ENCODE assay signal across 24 cellular contexts in the genomic region with DNA sequence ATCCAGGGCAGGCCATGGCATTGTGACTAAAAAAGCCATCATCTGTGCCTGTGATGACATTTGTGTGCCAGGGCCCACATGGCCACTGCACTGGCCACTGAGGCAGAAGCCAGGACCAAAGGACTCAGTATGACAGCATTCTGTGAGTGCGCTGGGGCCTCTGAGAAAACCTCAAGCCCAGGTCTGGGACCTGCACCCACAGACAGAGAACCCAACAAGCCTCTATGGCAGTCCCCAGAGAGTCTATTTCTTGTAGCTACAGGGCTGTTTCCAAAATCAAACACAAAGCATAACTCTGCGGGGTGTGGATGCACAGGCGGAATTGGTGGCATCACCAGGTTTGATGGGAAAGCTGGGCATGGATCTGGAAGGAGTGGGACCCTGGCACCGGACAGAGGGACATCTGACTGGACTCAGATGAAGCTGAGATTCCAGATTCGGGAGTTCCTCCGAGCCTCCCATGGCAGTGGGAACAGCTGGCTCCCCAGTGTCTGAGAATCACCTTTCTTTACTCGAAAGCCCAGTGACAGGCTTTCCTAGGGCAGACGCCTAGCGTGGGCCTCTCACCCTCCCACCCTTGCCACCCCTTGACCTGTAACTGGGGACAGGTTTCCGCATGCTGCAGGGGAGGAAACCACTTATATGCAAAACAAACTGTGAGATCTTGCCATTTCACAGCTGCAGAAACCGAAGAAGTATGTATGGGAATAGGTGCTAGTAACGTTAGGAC.
A peak's percentile ranks its signal among the peaks of the same experiment; 100 is the strongest.
DNase-seq lines count a peak whose midpoint lies in the region; ATAC-seq and TF ChIP-seq lines count a peak whose summit lies in the region.
"Had no signal": no experiment of that assay in that cellular context is flagged by ENCODE, and none has a peak within 500 bp of the region (broad histone marks: within the 10 kb centered on the region; RNA-seq: fewer than 3 reads in every experiment).

No MANE protein-coding gene starts in this region.

- in situ Hi-C loops in IMR-90 (cut with MboI; ENCODE audit: low sequenced_read_pairs), result no loop called here
- in situ Hi-C loops in GM23248 (cut with MboI), result no loop called here

- intact Hi-C loops in IMR-90 (cut with micrococcal nuclease), result no loop called here

- 0 out of 3 replicates have a peak overlapping the region, but pooled peaks have one; percentile 11 for H2BK15ac ChIP-seq in IMR-90 (ENCODE audit: low read depth, low read length)

- H3F3A ChIP-seq in GM23248 (ENCODE audit: insufficient read depth), result 0 out of 2 replicates have a peak, but pooled peaks cover 4% of the 10 kb centered on the region

- peaks cover 25% of the 10 kb centered on the region for H3K79me2 ChIP-seq in GM23248 (ENCODE audit: insufficient read depth)

- H4K8ac ChIP-seq in IMR-90 (ENCODE audit: low read depth in 2 of 2, low read length in 2 of 2), result no peak overlapping the region

- WGBS in IMR-90 (ENCODE audit: extremely low coverage in 2 of 2, insufficient read length in 1 of 2), 2 experiments, result 94% methylated on average over 7 of the region's 12 CpGs; no CpG with 5 or more reads in 1 of the 2 experiments
- WGBS in GM23248 (ENCODE audit: low coverage in 1 of 2, low lambda C conversion rate in 2 of 2, missing lambda C conversion rate in 2 of 2), 2 experiments, result 95 to 96% methylated on average over 12 of the region's 12 CpGs

- no peak overlapping the region for H3K27ac Mint-ChIP-seq in activated naive CD4-positive, alpha-beta T cell treated with anti-CD3 and anti-CD28 coated beads, Interleukin-2, amount 10 ng/mL, durations not matched to agents 7 days and 5 days
- H3K27ac Mint-ChIP-seq: activated naive CD8-positive, alpha-beta T cell treated with anti-CD3 and anti-CD28 coated beads, Interleukin-2, amount 50 U/mL, for 24 hours; progenitor cell of endocrine pancreas had no signal

- H3K9ac ChIP-seq in IMR-90 (ENCODE audit: low read depth, low read length) (no peak overlapping the region), GM23248 (no peak overlapping the region)
- H3K9ac ChIP-seq: BLaER1 treated with 17β-estradiol and CSF1 and Interleukin-3, amounts not matched to agents 10 nM and 100 nM; KMS-11 had no signal

- no peak for DNase-seq in IMR-90
- peak; percentile 5 for DNase-seq in medulla oblongata (ENCODE audit: extremely low spot score)
- no peak for DNase-seq in GM19238 (ENCODE audit: insufficient read length, low spot score)
- DNase-seq in GM23248, result no peak
- DNase-seq in activated naive CD4-positive, alpha-beta T cell treated with anti-CD3 and anti-CD28 coated beads, Interleukin-2, amount 10 ng/mL, durations not matched to agents 7 days and 5 days, result no peak
- no peak for DNase-seq in iPS-NIHi11 (ENCODE audit: low spot score)
- DNase-seq: activated CD4-positive, alpha-beta T cell treated with anti-CD3 and anti-CD28 coated beads for 4 hours; activated naive CD8-positive, alpha-beta T cell treated with anti-CD3 and anti-CD28 coated beads, Interleukin-2, amount 50 U/mL, for 24 hours; brain microvascular endothelial cell; foreskin keratinocyte; hypothalamus; kidney; mammary epithelial cell; NCI-H1092; NCI-H2029 treated with DMSO at 0.1 percent for 48 hours; small intestine; stimulated activated CD4-positive, alpha-beta T cell treated with anti-CD3 and anti-CD28 coated beads, Interleukin-4, amount 100 ng/mL, for 1 hour had no signal

- POLR2A ChIA-PET in IMR-90 (lab: Charles Lee; ENCODE audit: unreplicated experiment), result no interaction called here

- H3K9me3 Mint-ChIP-seq in activated naive CD4-positive, alpha-beta T cell treated with anti-CD3 and anti-CD28 coated beads, Interleukin-2, amount 10 ng/mL, durations not matched to agents 7 days and 5 days, result no peaks in the 10 kb centered on the region
- H3K9me3 Mint-ChIP-seq: activated naive CD8-positive, alpha-beta T cell treated with anti-CD3 and anti-CD28 coated beads, Interleukin-2, amount 50 U/mL, for 24 hours; natural killer cell treated with Interleukin-12 subunit alpha and Interleukin-12 subunit beta and Interleukin-15 and Interleukin-18, amount 100 ng/mL, for 72 hours had no signal

- H3K4me2 ChIP-seq in IMR-90 (ENCODE audit: low read depth, low read length) (no peak overlapping the region), GM23248 (ENCODE audit: unreplicated experiment) (no peak overlapping the region)
- H3K4me2 ChIP-seq: KMS-11 had no signal

- no peak for TF ChIP-seq RAD21 in IMR-90 (IDR thresholded peaks at IDR 0.05; ENCODE audit: low read length)

- no peaks in the 10 kb centered on the region for H3K9me2 ChIP-seq in GM23248 (ENCODE audit: insufficient read depth)

- H2AFZ ChIP-seq in IMR-90 (replicated peaks; ENCODE audit: low read length, poor library complexity) (no peak overlapping the region), GM23248 (no peak overlapping the region)

- H4K91ac ChIP-seq in IMR-90 (ENCODE audit: insufficient read depth, low read depth, low read length), result no peak overlapping the region

- H3K27ac ChIP-seq in IMR-90 (ENCODE audit: insufficient read depth, low read length) (no peak overlapping the region), GM23248 (no peak overlapping the region)
- H3K27ac ChIP-seq: BLaER1 treated with 17β-estradiol and CSF1 and Interleukin-3, amounts not matched to agents 10 nM and 100 nM; brain microvascular endothelial cell; epithelial cell of prostate; foreskin keratinocyte; KMS-11 had no signal

- H2BK20ac ChIP-seq in IMR-90 (ENCODE audit: low read depth, low read length), result no peak overlapping the region

- no peak overlapping the region for H3K56ac ChIP-seq in IMR-90 (ENCODE audit: extremely low read depth, insufficient read depth, low read length)

- H3K18ac ChIP-seq in IMR-90 (ENCODE audit: low read depth, low read length), result no peak overlapping the region

- no peaks in the 10 kb centered on the region for H3K27me3 Mint-ChIP-seq in activated naive CD4-positive, alpha-beta T cell treated with anti-CD3 and anti-CD28 coated beads, Interleukin-2, amount 10 ng/mL, durations not matched to agents 7 days and 5 days
- H3K27me3 Mint-ChIP-seq: activated naive CD8-positive, alpha-beta T cell treated with anti-CD3 and anti-CD28 coated beads, Interleukin-2, amount 50 U/mL, for 24 hours; natural killer cell treated with Interleukin-12 subunit alpha and Interleukin-12 subunit beta and Interleukin-15 and Interleukin-18, amount 100 ng/mL, for 72 hours; progenitor cell of endocrine pancreas had no signal

- H3K4me3 Mint-ChIP-seq in activated naive CD4-positive, alpha-beta T cell treated with anti-CD3 and anti-CD28 coated beads, Interleukin-2, amount 10 ng/mL, durations not matched to agents 7 days and 5 days, result no peak overlapping the region
- H3K4me3 Mint-ChIP-seq: activated naive CD8-positive, alpha-beta T cell treated with anti-CD3 and anti-CD28 coated beads, Interleukin-2, amount 50 U/mL, for 24 hours; natural killer cell treated with Interleukin-12 subunit alpha and Interleukin-12 subunit beta and Interleukin-15 and Interleukin-18, amount 100 ng/mL, for 72 hours had no signal

- H3K36me3 Mint-ChIP-seq in activated naive CD4-positive, alpha-beta T cell treated with anti-CD3 and anti-CD28 coated beads, Interleukin-2, amount 10 ng/mL, durations not matched to agents 7 days and 5 days, result no peaks in the 10 kb centered on the region

- peaks cover 16 to 46% of the 10 kb centered on the region in 2 experiments for H3K79me1 ChIP-seq in IMR-90 (ENCODE audit: low read depth in 1 of 2, low read length in 2 of 2)

- TF ChIP-seq CTCF in IMR-90 (conservative IDR thresholded peaks at IDR 0.05; ENCODE audit: low read depth, low read length), result no peak

- peaks cover 3% of the 10 kb centered on the region; the same call in 1 of the 2 replicates for H3K36me3 ChIP-seq in IMR-90 (ENCODE audit: control insufficient read depth, insufficient read depth, low read length)
- H3K36me3 ChIP-seq in GM23248 (ENCODE audit: low read depth), result no peaks in the 10 kb centered on the region

- H3K4me1 Mint-ChIP-seq in activated naive CD4-positive, alpha-beta T cell treated with anti-CD3 and anti-CD28 coated beads, Interleukin-2, amount 10 ng/mL, durations not matched to agents 7 days and 5 days, result no peaks in the 10 kb centered on the region
- H3K4me1 Mint-ChIP-seq: activated naive CD8-positive, alpha-beta T cell treated with anti-CD3 and anti-CD28 coated beads, Interleukin-2, amount 50 U/mL, for 24 hours had no signal

- H3K23ac ChIP-seq in IMR-90 (ENCODE audit: low read depth, low read length), result no peak overlapping the region

- H3K9me3 ChIP-seq in IMR-90 (ENCODE audit: control insufficient read depth, insufficient read depth, low read length) (no peaks in the 10 kb centered on the region), GM23248 (ENCODE audit: low read depth) (no peaks in the 10 kb centered on the region)
- H3K9me3 ChIP-seq: BLaER1 treated with 17β-estradiol and CSF1 and Interleukin-3, amounts not matched to agents 10 nM and 100 nM had no signal

- peaks cover 12% of the 10 kb centered on the region for H3K9me1 ChIP-seq in IMR-90 (ENCODE audit: insufficient read depth, low read length)

- no peaks in the 10 kb centered on the region; the same call in 1 of the 2 replicates for H4K20me1 ChIP-seq in IMR-90 (ENCODE audit: insufficient read depth, low read length)
- no peaks in the 10 kb centered on the region for H4K20me1 ChIP-seq in GM23248 (ENCODE audit: insufficient read depth)

- BruUV-seq in IMR-90 (replicated peaks; lab: Mats Ljungman, UMichigan), result no TSS peak

- H3K4me1 ChIP-seq in IMR-90 (ENCODE audit: control insufficient read depth, insufficient read depth, low read length) (peaks cover 8% of the 10 kb centered on the region), GM23248 (ENCODE audit: insufficient read depth) (peaks cover 14% of the 10 kb centered on the region)

- no peaks in the 10 kb centered on the region for H3K27me3 ChIP-seq in IMR-90 (ENCODE audit: control insufficient read depth, insufficient read depth, low read length)
- H3K27me3 ChIP-seq in GM23248 (replicated peaks; ENCODE audit: insufficient read depth), result no peaks in the 10 kb centered on the region
- H3K27me3 ChIP-seq: BLaER1 treated with 17β-estradiol and CSF1 and Interleukin-3, amounts not matched to agents 10 nM and 100 nM; brain microvascular endothelial cell; foreskin keratinocyte had no signal

- H3K14ac ChIP-seq in IMR-90 (replicated peaks; ENCODE audit: low read depth, low read length), result no peak overlapping the region

- no peak overlapping the region for H2BK120ac ChIP-seq in IMR-90 (ENCODE audit: low read depth, low read length)

- no peak overlapping the region for H2AK9ac ChIP-seq in IMR-90 (replicated peaks; ENCODE audit: low read depth, low read length, poor library complexity)

- H2AK5ac ChIP-seq in IMR-90 (ENCODE audit: low read depth, low read length), result no peak overlapping the region

- peak; percentile 68 for ATAC-seq in GM18520 (IDR thresholded peaks at IDR 0.05; ENCODE audit: unreplicated experiment)
- ATAC-seq in GM21723 (IDR thresholded peaks at IDR 0.05; ENCODE audit: unreplicated experiment), result peak; percentile 91
- no peak for ATAC-seq in IMR-90 (ENCODE audit: low read depth)
- ATAC-seq: activated naive CD8-positive, alpha-beta T cell treated with anti-CD3 and anti-CD28 coated beads, Interleukin-2, amount 50 U/mL, for 24 hours; foreskin keratinocyte had no signal

- H3K4me3 ChIP-seq in IMR-90 (ENCODE audit: insufficient read depth, low read depth, low read length), result no peak overlapping the region
- no peak overlapping the region for H3K4me3 ChIP-seq in GM23248
- H3K4me3 ChIP-seq: BLaER1 treated with 17β-estradiol and CSF1 and Interleukin-3, amounts not matched to agents 10 nM and 100 nM had no signal

- no peak overlapping the region for H3K4ac ChIP-seq in IMR-90 (ENCODE audit: low read depth, low read length)

- no peak for TF ChIP-seq POLR2A in IMR-90 (IDR thresholded peaks at IDR 0.05; ENCODE audit: low read depth, low read length)

- no peak overlapping the region for H2BK5ac ChIP-seq in IMR-90 (ENCODE audit: low read depth, low read length, poor library complexity, severe bottlenecking)

- dilution Hi-C loops in IMR-90 (cut with HindIII; ENCODE audit: low sequenced_read_pairs, unreplicated experiment), result no loop called here

- no peak overlapping the region for H4K5ac ChIP-seq in IMR-90 (ENCODE audit: low read depth, low read length)

- CTCF ChIA-PET in IMR-90 (lab: Yijun Ruan, JAX), result no interaction called here
- CTCF ChIA-PET in activated naive CD4-positive, alpha-beta T cell treated with anti-CD3 and anti-CD28 coated beads, Interleukin-2, amount 10 ng/mL, durations not matched to agents 7 days and 5 days (lab: Charles Lee), result no interaction called here
